23 cellular contexts compared by ENCODE assay signal in genomic region chr3:45491344-45491743, GRCh38.
DNase-seq lines count a peak whose midpoint lies in the region; ATAC-seq and TF ChIP-seq lines count a peak whose summit lies in the region.
"Had no signal": no experiment of that assay in that cellular context is flagged by ENCODE, and none has a peak within 500 bp of the region (broad histone marks: within the 10 kb centered on the region; RNA-seq: fewer than 3 reads in every experiment).

No MANE protein-coding gene starts in this region.

- no peak for TF ChIP-seq CTCF in RWPE2 (IDR thresholded peaks at IDR 0.05; ENCODE audit: poor library complexity, severe bottlenecking)
- TF ChIP-seq CTCF in mesothelial cell of epicardium (IDR thresholded peaks at IDR 0.05; ENCODE audit: unreplicated experiment), result no peak

- peaks cover 52% of the 10 kb centered on the region for H3K36me3 ChIP-seq in RWPE2 (ENCODE audit: low read depth)
- H3K36me3 ChIP-seq: neural progenitor cell had no signal

- peaks cover 27% of the 10 kb centered on the region for H3K36me3 Mint-ChIP-seq in mesothelial cell of epicardium

- no peak overlapping the region for H3K4me3 ChIP-seq in RWPE2 (ENCODE audit: severe bottlenecking)
- H3K4me3 ChIP-seq: cardiac muscle cell, mucosa of descending colon, neural progenitor cell, sigmoid colon had no signal

- H3K4me1 ChIP-seq in RWPE2 (ENCODE audit: insufficient read depth, poor library complexity, severe bottlenecking), result peaks cover 16% of the 10 kb centered on the region
- H3K4me1 ChIP-seq: neural progenitor cell, sigmoid colon had no signal

- no peaks in the 10 kb centered on the region for H3K9me3 ChIP-seq in RWPE2 (ENCODE audit: severe bottlenecking)
- H3K9me3 ChIP-seq: mucosa of descending colon, sigmoid colon, SK-N-SH had no signal

- no peaks in the 10 kb centered on the region for H3K9me3 Mint-ChIP-seq in mesothelial cell of epicardium
- H3K9me3 Mint-ChIP-seq: activated B cell treated with CpG ODN at 0.5 μM for 24 hours; dendritic cell treated with granulocyte-macrophage colony-stimulating factor and Interleukin-4, amounts not matched to agents 40 ng/mL and 50 ng/mL, for 4 days; neural progenitor cell had no signal

- no peaks in the 10 kb centered on the region for H3K27me3 ChIP-seq in RWPE2 (ENCODE audit: insufficient read depth, poor library complexity, severe bottlenecking)
- H3K27me3 ChIP-seq: cardiac muscle cell, neural progenitor cell, sigmoid colon had no signal

- no peak overlapping the region for H3K27ac Mint-ChIP-seq in mesothelial cell of epicardium
- H3K27ac Mint-ChIP-seq: activated B cell treated with CpG ODN at 0.5 μM for 24 hours; dendritic cell treated with granulocyte-macrophage colony-stimulating factor and Interleukin-4, amounts not matched to agents 40 ng/mL and 50 ng/mL, for 4 days; immature natural killer cell; neural progenitor cell had no signal

- no peak overlapping the region for H3K4me3 Mint-ChIP-seq in mesothelial cell of epicardium
- H3K4me3 Mint-ChIP-seq: activated B cell treated with CpG ODN at 0.5 μM for 24 hours; dendritic cell treated with granulocyte-macrophage colony-stimulating factor and Interleukin-4, amounts not matched to agents 40 ng/mL and 50 ng/mL, for 4 days; immature natural killer cell; neural progenitor cell had no signal

- DNase-seq in activated CD8-positive, alpha-beta memory T cell treated with anti-CD3 and anti-CD28 coated beads, Interleukin-2, amount 50 U/mL, for 48 hours, result peak; percentile 61
- no peak for DNase-seq in activated CD8-positive, alpha-beta memory T cell treated with anti-CD3 and anti-CD28 coated beads, Interleukin-2, amount 50 U/mL, for 4 hours
- DNase-seq in RWPE2 (ENCODE audit: low spot score) (no peak), caudate nucleus (lab: John Stamatoyannopoulos, UW) (peak in 26 of 61 donors; percentile 6 to 81 (median 22)), mesothelial cell of epicardium (ENCODE audit: low spot score in 2 of 2, unreplicated experiment in 2 of 2) (no peak)
- DNase-seq in stimulated activated CD4-positive, alpha-beta T cell treated with anti-CD3 and anti-CD28 coated beads, Interleukin-4, amount 100 ng/mL, for 24 hours, result peak; percentile 24
- DNase-seq: activated B cell treated with CpG ODN at 0.5 μM for 24 hours; HCEC 1CT; immature natural killer cell; Kasumi-1; mucosa of descending colon; NCI-H1092; NCI-H510A; NK-92 treated with Interleukin-12 subunit alpha and Interleukin-12 subunit beta, amount 100 ng/mL, for 24 hours; sigmoid colon; SK-N-SH; T-helper 9 cell had no signal

- no peak overlapping the region for H3K27ac ChIP-seq in RWPE2 (ENCODE audit: poor library complexity, severe bottlenecking)
- H3K27ac ChIP-seq in caudate nucleus (ENCODE audit: low read depth, low read length), result peak overlapping the region; percentile 60
- H3K27ac ChIP-seq: C4-2B, cardiac muscle cell, neural progenitor cell, sigmoid colon had no signal

- ATAC-seq in RWPE2 (ENCODE audit: low read depth), result peak; percentile 74
- ATAC-seq in HG03175 (IDR thresholded peaks at IDR 0.05; ENCODE audit: unreplicated experiment), result no peak
- ATAC-seq in HG03196 (IDR thresholded peaks at IDR 0.05; ENCODE audit: unreplicated experiment), result no peak
- ATAC-seq: mucosa of descending colon had no signal

- H3K27me3 Mint-ChIP-seq in mesothelial cell of epicardium (ENCODE audit: low read depth), result no peaks in the 10 kb centered on the region
- H3K27me3 Mint-ChIP-seq: activated B cell treated with CpG ODN at 0.5 μM for 24 hours; dendritic cell treated with granulocyte-macrophage colony-stimulating factor and Interleukin-4, amounts not matched to agents 40 ng/mL and 50 ng/mL, for 4 days had no signal

- H3K4me1 Mint-ChIP-seq in mesothelial cell of epicardium, result no peaks in the 10 kb centered on the region
- H3K4me1 Mint-ChIP-seq: activated B cell treated with CpG ODN at 0.5 μM for 24 hours had no signal

Comparison
In these comparisons a context has a peak if more than half of its experiments do, and no peak if none do; other contexts are left out.
1. DNase-seq: peak in activated CD8-positive, alpha-beta memory T cell treated with anti-CD3 and anti-CD28 coated beads, Interleukin-2, amount 50 U/mL, for 48 hours (single experiment) and stimulated activated CD4-positive, alpha-beta T cell treated with anti-CD3 and anti-CD28 coated beads, Interleukin-4, amount 100 ng/mL, for 24 hours (single experiment); none in activated CD8-positive, alpha-beta memory T cell treated with anti-CD3 and anti-CD28 coated beads, Interleukin-2, amount 50 U/mL, for 4 hours (single experiment), RWPE2 (single experiment) and mesothelial cell of epicardium (0 of 2).